Comparison of ENCODE assay signal across 1 cellular context in genomic region chr9:70438341-70438924, GRCh38.
TF ChIP-seq lines count a peak whose summit lies in the region.

No MANE protein-coding gene starts in this region.

TF ChIP-seq in SK-N-SH, 30 proteins besides CTCF, POLR2A, EP300 and RAD21 (continued from another document):
- TF ChIP-seq ZBTB33 (IDR thresholded peaks at IDR 0.05; ENCODE audit: borderline replicate concordance, low read depth) (no peak), MEF2A (IDR thresholded peaks at IDR 0.05; ENCODE audit: borderline replicate concordance, low read depth) (no peak), POLR2AphosphoS5 (IDR thresholded peaks at IDR 0.05; ENCODE audit: low read depth, low read length) (no peak), USF1 (IDR thresholded peaks at IDR 0.05; ENCODE audit: borderline replicate concordance, low read depth) (no peak), ELF1 (IDR thresholded peaks at IDR 0.05) (peak; percentile 50), REST (IDR thresholded peaks at IDR 0.05; ENCODE audit: low read depth, low read length) (no peak), CHD2 (IDR thresholded peaks at IDR 0.05; ENCODE audit: low read length, partially characterized antibody) (no peak)
